8 cellular contexts compared by ENCODE assay signal in the genomic region with DNA sequence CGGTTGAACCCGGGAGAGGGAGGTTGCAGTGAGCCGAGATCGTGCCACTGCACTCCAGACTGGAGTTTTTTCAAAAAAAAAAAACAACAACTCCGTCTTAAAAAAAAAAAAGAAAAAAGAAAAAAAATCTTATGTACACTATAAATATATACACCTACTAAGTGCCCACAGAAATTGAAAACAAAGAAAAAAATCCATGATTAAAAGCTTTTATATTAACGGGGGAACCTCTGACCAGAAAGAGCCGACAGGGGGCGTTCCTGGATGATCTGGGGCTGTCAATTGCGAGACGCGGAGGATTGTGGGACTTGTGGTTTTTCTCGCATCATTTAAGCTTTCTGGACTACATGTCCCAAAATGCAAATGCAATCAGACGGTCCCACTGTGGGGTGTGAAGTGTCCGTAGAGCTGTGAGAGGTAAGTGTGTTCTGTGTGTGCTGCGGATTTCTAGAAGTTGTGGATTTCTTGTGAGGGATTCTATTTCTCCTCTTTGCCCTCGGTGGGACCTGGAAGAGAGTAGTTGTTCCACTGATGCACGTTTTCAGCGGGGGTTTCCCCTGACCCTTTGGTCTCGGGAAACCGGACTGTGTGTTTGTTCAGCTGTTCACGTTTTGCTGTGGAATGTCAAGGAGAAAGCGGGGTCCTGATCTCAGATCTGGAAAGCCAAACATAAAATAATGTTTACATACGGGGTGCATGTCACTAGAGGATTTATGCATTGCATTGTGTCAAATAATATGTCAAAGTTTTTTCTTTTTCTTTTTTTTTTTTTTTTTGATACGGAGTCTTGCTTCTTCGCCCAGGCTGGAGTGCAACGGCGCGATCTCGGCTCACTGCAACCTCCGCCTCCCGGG.
DNase-seq lines count a peak whose midpoint lies in the region; ATAC-seq and TF ChIP-seq lines count a peak whose summit lies in the region.

A gene with protein sequence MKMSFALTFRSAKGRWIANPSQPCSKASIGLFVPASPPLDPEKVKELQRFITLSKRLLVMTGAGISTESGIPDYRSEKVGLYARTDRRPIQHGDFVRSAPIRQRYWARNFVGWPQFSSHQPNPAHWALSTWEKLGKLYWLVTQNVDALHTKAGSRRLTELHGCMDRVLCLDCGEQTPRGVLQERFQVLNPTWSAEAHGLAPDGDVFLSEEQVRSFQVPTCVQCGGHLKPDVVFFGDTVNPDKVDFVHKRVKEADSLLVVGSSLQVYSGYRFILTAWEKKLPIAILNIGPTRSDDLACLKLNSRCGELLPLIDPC (plus strand): TSS at position 360 of the 854 bp plus-strand sequence. CDS start 1,241 bp downstream, outside the sequence.

- ATAC-seq in GM18870 (IDR thresholded peaks at IDR 0.05; ENCODE audit: unreplicated experiment) (peak; percentile 94), HG03135 (IDR thresholded peaks at IDR 0.05; ENCODE audit: unreplicated experiment) (peak; percentile 91)

- TF ChIP-seq CTCF in AG04449 (IDR thresholded peaks at IDR 0.05; ENCODE audit: insufficient read depth, low read length, missing control alignments): peak; percentile 71
- TF ChIP-seq CTCF in WERI-Rb-1 (IDR thresholded peaks at IDR 0.05; ENCODE audit: low read depth, low read length): peak; percentile 67

- H3K4me3 ChIP-seq in AG04449 (ENCODE audit: low read depth, low read length) (peak within 1 kb of the TSS; percentile 77), WERI-Rb-1 (ENCODE audit: low read depth, low read length) (peak within 1 kb of the TSS; percentile 86)

- H3K9me3 ChIP-seq in WERI-Rb-1 (ENCODE audit: severe bottlenecking): no peaks in the 10 kb centered on the region

- peak within 1 kb of the TSS; percentile 79 for H3K27ac ChIP-seq in WERI-Rb-1

- no peaks in the 10 kb centered on the region for H3K27me3 ChIP-seq in WERI-Rb-1 (ENCODE audit: insufficient read depth, low read depth, severe bottlenecking)

- DNase-seq in AG04449 (ENCODE audit: low read depth, low spot score) (peak; percentile 65), NCI-H2196 (lab: John Stamatoyannopoulos, UW; ENCODE audit: unreplicated experiment) (peak; percentile 93), WERI-Rb-1 (peak; percentile 88), iris pigment epithelial cell (ENCODE audit: low read depth) (peak; percentile 94)
- DNase-seq in central memory CD4-positive, alpha-beta T cell: peak; percentile 87
- DNase-seq in stimulated activated CD4-positive, alpha-beta T cell treated with anti-CD3 and anti-CD28 coated beads, Interleukin-12 subunit alpha, Interleukin-12 subunit beta, amount 100 ng/mL, for 4 hours: peak; percentile 81

- H3K36me3 ChIP-seq in WERI-Rb-1: no peaks in the 10 kb centered on the region; the same call in 1 of the 2 replicates

- POLR2A ChIA-PET in AG04449 (lab: Yijun Ruan, JAX): interaction anchor here (1.2 to 1.4 kb wide), 3 partner anchors 10 to 101 kb away, joined by 6 to 64 read pairs (median 8); a partner anchor contains a TSS

- CTCF ChIA-PET in AG04449 (lab: Yijun Ruan, JAX): interaction anchor here (0.7 to 5.1 kb wide), 26 partner anchors 10 to 418 kb away, joined by 3 to 98 read pairs (median 4); a partner anchor contains a TSS

Comparison
In these comparisons a context has a peak if more than half of its experiments do, and no peak if none do; other contexts are left out.
1. Peak in every context shown above with its lines: DNase-seq, ATAC-seq, H3K4me3 ChIP-seq and H3K27ac ChIP-seq.